1 cellular context compared by ENCODE assay signal in genomic region chr14:35416108-35416750, GRCh38.
TF ChIP-seq lines count a peak whose summit lies in the region.

No MANE protein-coding gene starts in this region.

TF ChIP-seq in IMR-90, 13 proteins besides CTCF, POLR2A, EP300 and RAD21 (continued from another document):
- TF ChIP-seq, protein P1, sequence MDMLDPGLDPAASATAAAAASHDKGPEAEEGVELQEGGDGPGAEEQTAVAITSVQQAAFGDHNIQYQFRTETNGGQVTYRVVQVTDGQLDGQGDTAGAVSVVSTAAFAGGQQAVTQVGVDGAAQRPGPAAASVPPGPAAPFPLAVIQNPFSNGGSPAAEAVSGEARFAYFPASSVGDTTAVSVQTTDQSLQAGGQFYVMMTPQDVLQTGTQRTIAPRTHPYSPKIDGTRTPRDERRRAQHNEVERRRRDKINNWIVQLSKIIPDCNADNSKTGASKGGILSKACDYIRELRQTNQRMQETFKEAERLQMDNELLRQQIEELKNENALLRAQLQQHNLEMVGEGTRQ (IDR thresholded peaks at IDR 0.05; ENCODE audit: low read depth, low read length): no peak
- no peak for TF ChIP-seq RFX5 (IDR thresholded peaks at IDR 0.05; ENCODE audit: low read depth, low read length)
- TF ChIP-seq CHD1 (IDR thresholded peaks at IDR 0.05; ENCODE audit: low read depth, low read length): no peak
- no peak for TF ChIP-seq ELK1 (IDR thresholded peaks at IDR 0.05; ENCODE audit: borderline replicate concordance, low read depth, low read length)
- TF ChIP-seq CEBPB (IDR thresholded peaks at IDR 0.05; ENCODE audit: low read depth, low read length): no peak
- no peak for TF ChIP-seq SMC3 (IDR thresholded peaks at IDR 0.05; ENCODE audit: low read depth, low read length)
- no peak for TF ChIP-seq MAZ (IDR thresholded peaks at IDR 0.05; ENCODE audit: borderline replicate concordance, low read depth, low read length)
- no peak for TF ChIP-seq NFE2L2 (IDR thresholded peaks at IDR 0.05; ENCODE audit: low read depth, low read length)
- TF ChIP-seq FOS (IDR thresholded peaks at IDR 0.05; ENCODE audit: low read depth, low read length): no peak
- no peak for TF ChIP-seq RCOR1 (IDR thresholded peaks at IDR 0.05; ENCODE audit: insufficient replicate concordance, low read length)
TF ChIP-seq in IMR-90: peak in this region for 0.
